Comparison of ENCODE assay signal across 20 cellular contexts in the genomic region with DNA sequence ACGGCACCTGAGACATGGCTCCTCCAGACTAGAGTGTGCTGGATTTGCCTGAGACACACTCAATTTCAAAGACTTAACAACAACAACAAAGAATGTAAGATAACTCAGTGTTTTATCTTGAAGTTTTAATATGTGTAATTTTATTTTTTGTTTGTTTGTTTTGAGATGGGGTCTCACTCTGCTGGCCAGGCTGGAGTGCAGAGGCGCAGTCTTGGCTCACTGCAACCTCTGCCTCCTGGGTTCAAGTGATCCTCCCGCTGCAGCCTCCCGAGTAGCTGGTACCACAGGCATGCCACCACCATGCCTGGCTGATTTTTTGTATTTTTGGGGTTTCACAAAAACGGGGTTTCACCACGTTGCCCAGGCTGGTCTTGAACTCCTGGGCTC.
DNase-seq lines count a peak whose midpoint lies in the region; ATAC-seq and TF ChIP-seq lines count a peak whose summit lies in the region.
"Had no signal": no experiment of that assay in that cellular context is flagged by ENCODE, and none has a peak within 500 bp of the region (broad histone marks: within the 10 kb centered on the region; RNA-seq: fewer than 3 reads in every experiment).

No MANE protein-coding gene starts in this region.

- no peak overlapping the region for H3K4me3 ChIP-seq in BLaER1 treated with 17β-estradiol and CSF1 and Interleukin-3, amounts not matched to agents 10 nM and 100 nM
- H3K4me3 ChIP-seq in body of pancreas: no peak overlapping the region
- no peak overlapping the region for H3K4me3 ChIP-seq in right lobe of liver
- no peak overlapping the region for H3K4me3 ChIP-seq in psoas muscle
- no peak overlapping the region for H3K4me3 ChIP-seq in SK-N-SH (ENCODE audit: low read depth in 2 of 2, low read length in 1 of 2)
- H3K4me3 ChIP-seq: breast epithelium had no signal

- H3K27ac ChIP-seq in BLaER1 treated with 17β-estradiol and CSF1 and Interleukin-3, amounts not matched to agents 10 nM and 100 nM: peak overlapping the region in 3 of 11 experiments; percentile 14 to 61 (median 60); a peak in 3 of 22 replicates
- H3K27ac ChIP-seq in body of pancreas (peak overlapping the region; percentile 36 to 65 (median 54)), right lobe of liver (peak overlapping the region; percentile 32 to 67 (median 35)), psoas muscle (peak overlapping the region; percentile 41), SK-N-SH (ENCODE audit: low read depth in 2 of 2, low read length in 1 of 2) (no peak overlapping the region)
- H3K27ac ChIP-seq: RWPE1 had no signal

- H3K9me2 ChIP-seq in SK-N-SH: no peaks in the 10 kb centered on the region

- peaks cover 0 to 8% (median 0%) of the 10 kb centered on the region in 11 experiments; a peak in 1 of 22 replicates for H3K36me3 ChIP-seq in BLaER1 treated with 17β-estradiol and CSF1 and Interleukin-3, amounts not matched to agents 10 nM and 100 nM
- H3K36me3 ChIP-seq in body of pancreas (replicated peaks in 1 of 2; ENCODE audit: insufficient read depth in 1 of 2, low read depth in 2 of 2): no peaks in the 10 kb centered on the region
- H3K36me3 ChIP-seq in right lobe of liver: no peaks in the 10 kb centered on the region
- no peaks in the 10 kb centered on the region for H3K36me3 ChIP-seq in psoas muscle (ENCODE audit: insufficient read depth in 1 of 2, low read depth in 1 of 2)
- no peaks in the 10 kb centered on the region for H3K36me3 ChIP-seq in SK-N-SH (replicated peaks in 1 of 2; ENCODE audit: control insufficient read depth in 1 of 2, insufficient read depth in 2 of 2, low read length in 1 of 2)
- H3K36me3 ChIP-seq: breast epithelium had no signal

- CTCF ChIA-PET in SK-N-SH (lab: Yijun Ruan, JAX): interaction anchor here (0.5 kb wide), 1 partner anchor 35 kb away, joined by 3 read pairs; no protein-coding TSS in a partner anchor

- TF ChIP-seq CTCF in body of pancreas (IDR thresholded peaks at IDR 0.05) (no peak), right lobe of liver (IDR thresholded peaks at IDR 0.05) (no peak), psoas muscle (IDR thresholded peaks at IDR 0.05) (no peak), SK-N-SH (IDR thresholded peaks at IDR 0.05) (no peak)

- DNase-seq in body of pancreas: no peak
- DNase-seq in right lobe of liver: no peak
- no peak for DNase-seq in psoas muscle
- DNase-seq in NK-92 treated with Interleukin-12 subunit alpha and Interleukin-12 subunit beta, amount 100 ng/mL, for 24 hours (lab: John Stamatoyannopoulos, UW): no peak
- no peak for DNase-seq in posterior vena cava (ENCODE audit: low spot score)
- DNase-seq in SK-N-SH: no peak
- DNase-seq in NCI-H2107 (lab: John Stamatoyannopoulos, UW): no peak
- DNase-seq: activated CD4-positive, alpha-beta T cell treated with anti-CD3 and anti-CD28 coated beads, Interleukin-2, amount 10 ng/mL, durations not matched to agents 7 days and 5 days; activated naive CD4-positive, alpha-beta T cell treated with anti-CD3 and anti-CD28 coated beads for 36 hours; activated T-cell treated with anti-CD3 and anti-CD28 coated beads, Interleukin-2, amount 50 U/mL, for 72 hours; amniotic stem cell; cortex of kidney; H7; Kasumi-1; NCI-H187; NCI-H748 treated with DMSO at 0.1 percent for 48 hours had no signal

- no peaks in the 10 kb centered on the region for H3F3A ChIP-seq in SK-N-SH (replicated peaks; ENCODE audit: insufficient read depth)

- peaks cover 0 to 57% (median 0%) of the 10 kb centered on the region in 11 experiments; a peak in 2 of 22 replicates for H4K20me1 ChIP-seq in BLaER1 treated with 17β-estradiol and CSF1 and Interleukin-3, amounts not matched to agents 10 nM and 100 nM
- H4K20me1 ChIP-seq in SK-N-SH (ENCODE audit: insufficient read depth): no peaks in the 10 kb centered on the region; the same call in 1 of the 2 replicates

- no peaks in the 10 kb centered on the region; the same call in 1 of the 2 replicates for H3K79me2 ChIP-seq in SK-N-SH (ENCODE audit: insufficient read depth)

- peaks cover 41 to 74% (median 62%) of the 10 kb centered on the region in 10 experiments for H3K4me1 ChIP-seq in BLaER1 treated with 17β-estradiol and CSF1 and Interleukin-3, amounts not matched to agents 10 nM and 100 nM
- peaks cover 47% of the 10 kb centered on the region for H3K4me1 ChIP-seq in body of pancreas
- H3K4me1 ChIP-seq in right lobe of liver: peaks cover 0 to 47% (median 18%) of the 10 kb centered on the region in 4 donors
- no peaks in the 10 kb centered on the region for H3K4me1 ChIP-seq in psoas muscle
- H3K4me1 ChIP-seq in SK-N-SH (ENCODE audit: control insufficient read depth in 1 of 2, insufficient read depth in 2 of 2, low read depth in 1 of 2, low read length in 1 of 2): peaks cover 0 to 8% of the 10 kb centered on the region in 2 experiments; a peak in 2 of 4 replicates
- H3K4me1 ChIP-seq: breast epithelium had no signal

- peak overlapping the region in 10 of 11 experiments; percentile 38 to 74 (median 60); a peak in 18 of 22 replicates for H3K4me2 ChIP-seq in BLaER1 treated with 17β-estradiol and CSF1 and Interleukin-3, amounts not matched to agents 10 nM and 100 nM
- H3K4me2 ChIP-seq in SK-N-SH: no peak overlapping the region

- ATAC-seq in body of pancreas: no peak
- no peak for ATAC-seq in right lobe of liver
- no peak for ATAC-seq in psoas muscle
- ATAC-seq: activated T-cell treated with anti-CD3 and anti-CD28 coated beads, Interleukin-2, amount 50 U/mL, for 72 hours; SK-N-SH treated with all-trans-retinoic acid at 6 μM for 48 hours had no signal

- H3K27me3 ChIP-seq in BLaER1 treated with 17β-estradiol and CSF1 and Interleukin-3, amounts not matched to agents 10 nM and 100 nM: no peaks in the 10 kb centered on the region
- H3K27me3 ChIP-seq in body of pancreas (no peaks in the 10 kb centered on the region), right lobe of liver (no peaks in the 10 kb centered on the region), psoas muscle (ENCODE audit: insufficient read depth in 3 of 3, low read length in 2 of 3) (no peaks in the 10 kb centered on the region), SK-N-SH (ENCODE audit: insufficient read depth) (no peaks in the 10 kb centered on the region)
- H3K27me3 ChIP-seq: breast epithelium had no signal

- TF ChIP-seq EP300 in SK-N-SH (IDR thresholded peaks at IDR 0.05; ENCODE audit: borderline replicate concordance in 1 of 2, low read depth in 1 of 2, low read length in 1 of 2): no peak

- intact Hi-C loops in body of pancreas (cut with DNase I) (no loop called here), right lobe of liver (cut with DNase I) (no loop called here), psoas muscle (cut with DNase I) (no loop called here), posterior vena cava (cut with DNase I) (no loop called here)

- H3K9ac ChIP-seq in BLaER1 treated with 17β-estradiol and CSF1 and Interleukin-3, amounts not matched to agents 10 nM and 100 nM: no peak overlapping the region
- no peak overlapping the region for H3K9ac ChIP-seq in SK-N-SH

- TF ChIP-seq POLR2A in body of pancreas (IDR thresholded peaks at IDR 0.05) (no peak), right lobe of liver (IDR thresholded peaks at IDR 0.05) (no peak)

- no peak for TF ChIP-seq RAD21 in SK-N-SH (IDR thresholded peaks at IDR 0.05; ENCODE audit: low read length)

- peaks cover 0 to 13% (median 5%) of the 10 kb centered on the region in 11 experiments; a peak in 6 of 22 replicates for H3K9me3 ChIP-seq in BLaER1 treated with 17β-estradiol and CSF1 and Interleukin-3, amounts not matched to agents 10 nM and 100 nM (replicated peaks in 1 of 11)
- H3K9me3 ChIP-seq in body of pancreas: no peaks in the 10 kb centered on the region
- no peaks in the 10 kb centered on the region for H3K9me3 ChIP-seq in right lobe of liver
- no peaks in the 10 kb centered on the region for H3K9me3 ChIP-seq in psoas muscle
- H3K9me3 ChIP-seq in SK-N-SH: no peaks in the 10 kb centered on the region
- H3K9me3 ChIP-seq: breast epithelium had no signal

- H2AFZ ChIP-seq in SK-N-SH (ENCODE audit: low read depth): no peak overlapping the region

- POLR2A ChIA-PET in SK-N-SH (lab: Yijun Ruan, JAX): no interaction called here

- WGBS in body of pancreas, 2 donors: 80% methylated on average over 6 of the region's 6 CpGs
- 55% methylated on average over 6 of the region's 6 CpGs for WGBS in right lobe of liver (ENCODE audit: insufficient coverage, low coverage, low lambda C conversion rate, missing lambda C conversion rate)
- 76 to 82% (median 79%) methylated on average over 6 of the region's 6 CpGs for WGBS in psoas muscle, 3 donors
- WGBS in SK-N-SH (ENCODE audit: low lambda C conversion rate): 83% methylated on average over 6 of the region's 6 CpGs

TF ChIP-seq in SK-N-SH, 30 proteins besides CTCF, POLR2A, EP300 and RAD21 (continues in another document):
- no peak for TF ChIP-seq SIN3A (IDR thresholded peaks at IDR 0.05; ENCODE audit: borderline replicate concordance, low read depth, low read length)
- TF ChIP-seq TAF1 (IDR thresholded peaks at IDR 0.05; ENCODE audit: borderline replicate concordance, low read depth, low read length): no peak
- no peak for TF ChIP-seq TEAD4 (IDR thresholded peaks at IDR 0.05; ENCODE audit: borderline replicate concordance, insufficient read depth)
- no peak for TF ChIP-seq RFX5 (IDR thresholded peaks at IDR 0.05; ENCODE audit: low read length)
- TF ChIP-seq, protein P1, sequence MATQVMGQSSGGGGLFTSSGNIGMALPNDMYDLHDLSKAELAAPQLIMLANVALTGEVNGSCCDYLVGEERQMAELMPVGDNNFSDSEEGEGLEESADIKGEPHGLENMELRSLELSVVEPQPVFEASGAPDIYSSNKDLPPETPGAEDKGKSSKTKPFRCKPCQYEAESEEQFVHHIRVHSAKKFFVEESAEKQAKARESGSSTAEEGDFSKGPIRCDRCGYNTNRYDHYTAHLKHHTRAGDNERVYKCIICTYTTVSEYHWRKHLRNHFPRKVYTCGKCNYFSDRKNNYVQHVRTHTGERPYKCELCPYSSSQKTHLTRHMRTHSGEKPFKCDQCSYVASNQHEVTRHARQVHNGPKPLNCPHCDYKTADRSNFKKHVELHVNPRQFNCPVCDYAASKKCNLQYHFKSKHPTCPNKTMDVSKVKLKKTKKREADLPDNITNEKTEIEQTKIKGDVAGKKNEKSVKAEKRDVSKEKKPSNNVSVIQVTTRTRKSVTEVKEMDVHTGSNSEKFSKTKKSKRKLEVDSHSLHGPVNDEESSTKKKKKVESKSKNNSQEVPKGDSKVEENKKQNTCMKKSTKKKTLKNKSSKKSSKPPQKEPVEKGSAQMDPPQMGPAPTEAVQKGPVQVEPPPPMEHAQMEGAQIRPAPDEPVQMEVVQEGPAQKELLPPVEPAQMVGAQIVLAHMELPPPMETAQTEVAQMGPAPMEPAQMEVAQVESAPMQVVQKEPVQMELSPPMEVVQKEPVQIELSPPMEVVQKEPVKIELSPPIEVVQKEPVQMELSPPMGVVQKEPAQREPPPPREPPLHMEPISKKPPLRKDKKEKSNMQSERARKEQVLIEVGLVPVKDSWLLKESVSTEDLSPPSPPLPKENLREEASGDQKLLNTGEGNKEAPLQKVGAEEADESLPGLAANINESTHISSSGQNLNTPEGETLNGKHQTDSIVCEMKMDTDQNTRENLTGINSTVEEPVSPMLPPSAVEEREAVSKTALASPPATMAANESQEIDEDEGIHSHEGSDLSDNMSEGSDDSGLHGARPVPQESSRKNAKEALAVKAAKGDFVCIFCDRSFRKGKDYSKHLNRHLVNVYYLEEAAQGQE (IDR thresholded peaks at IDR 0.05; ENCODE audit: low read depth, low read length): no peak
- TF ChIP-seq RCOR1 (IDR thresholded peaks at IDR 0.05; ENCODE audit: low read length): no peak

Comparison
In these comparisons a context has a peak if more than half of its experiments do, and no peak if none do; other contexts are left out.
1. H3K27ac ChIP-seq: peak in body of pancreas (4 of 4), right lobe of liver (3 of 3) and psoas muscle (single experiment); none in SK-N-SH (0 of 2).